10 cellular contexts compared by ENCODE assay signal in the genomic region with DNA sequence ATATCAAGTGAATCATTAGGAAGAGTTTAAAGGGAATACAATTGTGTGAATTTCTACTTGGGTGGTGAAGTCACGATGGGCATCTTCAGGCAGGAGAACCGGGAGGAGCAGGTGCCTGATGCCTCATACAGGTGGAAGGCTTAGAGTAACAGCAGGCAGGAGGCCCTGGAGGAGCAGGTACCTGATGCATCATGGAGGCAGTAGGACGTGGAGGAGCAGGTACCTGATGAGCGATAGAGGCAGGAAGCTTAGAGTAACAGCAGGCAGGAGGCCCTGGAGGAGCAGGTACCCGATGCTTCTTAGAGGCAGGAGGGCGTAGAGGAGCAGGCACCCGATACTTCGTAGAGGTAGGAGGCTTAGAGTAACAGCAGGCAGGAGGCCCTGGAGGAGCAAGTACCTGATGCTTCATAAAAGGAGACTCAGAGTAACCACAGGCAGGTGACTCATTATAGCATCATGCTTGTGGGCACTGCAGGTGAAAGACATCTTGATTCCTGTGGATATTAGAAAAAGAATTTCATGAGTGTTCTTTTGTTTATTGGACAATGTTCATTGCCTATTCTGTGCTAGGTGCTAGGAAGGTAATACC.
A peak's percentile ranks its signal among the peaks of the same experiment; 100 is the strongest.
DNase-seq lines count a peak whose midpoint lies in the region; ATAC-seq lines count a peak whose summit lies in the region.
"Had no signal": no experiment of that assay in that cellular context is flagged by ENCODE, and none has a peak within 500 bp of the region (broad histone marks: within the 10 kb centered on the region; RNA-seq: fewer than 3 reads in every experiment).

No MANE protein-coding gene starts in this region.

- in situ Hi-C loops in Caki2 (cut with HindIII; ENCODE audit: low pct_unique_long_range_greater_than_20kb, low sequenced_read_pairs): no loop called here

- H3K4me3 Mint-ChIP-seq in memory B cell: no peak overlapping the region
- H3K4me3 Mint-ChIP-seq: dendritic cell treated with granulocyte-macrophage colony-stimulating factor and Interleukin-4, amounts not matched to agents 40 ng/mL and 50 ng/mL, for 4 days had no signal

- DNase-seq in Caki2 (ENCODE audit: low read depth) (peak; percentile 4), LHCN-M2 (ENCODE audit: low read depth) (peak; percentile 13), memory B cell (ENCODE audit: low spot score in 2 of 2) (no peak), NAMALWA (ENCODE audit: low spot score) (no peak), left ventricle myocardium superior (no peak)
- peak; percentile 13 for DNase-seq in activated T-helper 9 cell treated with anti-CD3 and anti-CD28 coated beads, Interleukin-2, amount 50 U/mL, for 16 hours (ENCODE audit: low read depth)
- DNase-seq: SHP77 had no signal

- no peaks in the 10 kb centered on the region for H3K9me3 Mint-ChIP-seq in memory B cell
- H3K9me3 Mint-ChIP-seq: dendritic cell treated with granulocyte-macrophage colony-stimulating factor and Interleukin-4, amounts not matched to agents 40 ng/mL and 50 ng/mL, for 4 days had no signal

- ATAC-seq in memory B cell (ENCODE audit: low read depth): no peak
- ATAC-seq in GM18907 (IDR thresholded peaks at IDR 0.05; ENCODE audit: unreplicated experiment): no peak
- ATAC-seq in HG02623 (IDR thresholded peaks at IDR 0.05; ENCODE audit: unreplicated experiment): no peak
- no peak for ATAC-seq in left ventricle myocardium superior

- intact Hi-C loops in left ventricle myocardium superior (cut with micrococcal nuclease): no loop called here

- H3K4me1 Mint-ChIP-seq in memory B cell: peaks cover 7% of the 10 kb centered on the region

- peaks cover 20% of the 10 kb centered on the region for H3K36me3 Mint-ChIP-seq in memory B cell

- peak overlapping the region; percentile 46 for H3K27ac Mint-ChIP-seq in memory B cell
- H3K27ac Mint-ChIP-seq: dendritic cell treated with granulocyte-macrophage colony-stimulating factor and Interleukin-4, amounts not matched to agents 40 ng/mL and 50 ng/mL, for 4 days had no signal

- H3K27me3 Mint-ChIP-seq in memory B cell: no peaks in the 10 kb centered on the region
- H3K27me3 Mint-ChIP-seq: dendritic cell treated with granulocyte-macrophage colony-stimulating factor and Interleukin-4, amounts not matched to agents 40 ng/mL and 50 ng/mL, for 4 days had no signal

Comparison
In these comparisons a context has a peak if more than half of its experiments do, and no peak if none do; other contexts are left out.
1. DNase-seq: peak in Caki2 (single experiment), LHCN-M2 (single experiment) and activated T-helper 9 cell treated with anti-CD3 and anti-CD28 coated beads, Interleukin-2, amount 50 U/mL, for 16 hours (single experiment); none in memory B cell (0 of 2), NAMALWA (single experiment) and left ventricle myocardium superior (single experiment).